ENCODE assay signal across 22 cellular contexts in the genomic region with DNA sequence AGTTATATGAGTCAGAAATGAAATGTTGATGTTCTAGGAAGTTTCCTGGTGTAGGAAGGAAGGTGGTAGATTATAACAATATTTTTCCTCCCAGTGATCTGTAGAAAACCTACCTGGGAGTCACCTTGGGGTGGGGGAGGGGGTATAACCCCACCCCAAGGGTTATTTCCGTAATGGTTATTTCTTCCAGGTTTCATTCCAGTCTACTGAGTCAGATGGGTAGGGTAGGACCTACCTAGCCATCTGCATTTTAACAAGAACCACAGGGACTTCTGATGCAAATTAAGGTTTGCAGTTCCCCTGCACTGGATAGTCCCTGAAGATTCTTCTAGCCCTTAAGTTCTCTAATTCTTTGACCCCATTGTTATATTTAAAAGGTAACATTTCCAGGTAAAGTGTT.
DNase-seq lines count a peak whose midpoint lies in the region; ATAC-seq, FAIRE-seq and TF ChIP-seq lines count a peak whose summit lies in the region.
"Had no signal": no experiment of that assay in that cellular context is flagged by ENCODE, and none has a peak within 500 bp of the region (broad histone marks: within the 10 kb centered on the region; RNA-seq: fewer than 3 reads in every experiment).

No MANE protein-coding gene starts in this region.

- POLR2A ChIA-PET in HCT116 (lab: Charles Lee) = no interaction called here
- POLR2A ChIA-PET in PC-3 (lab: Charles Lee; ENCODE audit: unreplicated experiment) = no interaction called here

- H3K36me3 Mint-ChIP-seq in activated T-helper 17 cell treated with anti-CD3 and anti-CD28 coated beads, Interleukin-2, amount 50 U/mL, for 72 hours (ENCODE audit: low read depth) = no peaks in the 10 kb centered on the region
- no peaks in the 10 kb centered on the region for H3K36me3 Mint-ChIP-seq in Calu3 (ENCODE audit: insufficient read depth, unreplicated experiment)

- BruUV-seq in HCT116 (replicated peaks; lab: Mats Ljungman, UMichigan) = no TSS peak
- BruUV-seq in PC-3 (replicated peaks; lab: Mats Ljungman, UMichigan) = no TSS peak
- BruUV-seq in Calu3 (replicated peaks; lab: Mats Ljungman, UMichigan) = no TSS peak

- H2AFZ ChIP-seq in HCT116 (ENCODE audit: low read depth, low read length, poor library complexity, severe bottlenecking) = peak overlapping the region; percentile 86
- H2AFZ ChIP-seq in PC-3 (ENCODE audit: low read length) = no peak overlapping the region
- H2AFZ ChIP-seq in keratinocyte (ENCODE audit: control insufficient read depth, low read length) = no peak overlapping the region

- no peaks in the 10 kb centered on the region; the same call in 1 of the 2 replicates for H3K9me2 ChIP-seq in HCT116 (ENCODE audit: insufficient read depth)
- no peaks in the 10 kb centered on the region for H3K9me2 ChIP-seq in PC-3 (replicated peaks; ENCODE audit: low read length)

- intact Hi-C loops in HCT116 (cut with micrococcal nuclease) = no loop called here
- intact Hi-C loops in PC-3 (cut with micrococcal nuclease) = no loop called here
- intact Hi-C loops in Calu3 (cut with micrococcal nuclease; ENCODE audit: unreplicated experiment) = no loop called here

- no peak overlapping the region for H3K4me3 Mint-ChIP-seq in activated T-helper 17 cell treated with anti-CD3 and anti-CD28 coated beads, Interleukin-2, amount 50 U/mL, for 72 hours
- no peak overlapping the region for H3K4me3 Mint-ChIP-seq in Calu3 (ENCODE audit: low read depth, unreplicated experiment)
- H3K4me3 Mint-ChIP-seq: B cell; CD4-positive, alpha-beta memory T cell; HFFc6 had no signal

- RAD21 ChIA-PET in HCT116 (lab: Charles Lee; ENCODE audit: low non-redundant PET in 1 of 2, low total read pairs in 2 of 2, uncharacterized antibody in 2 of 2, unreplicated experiment in 2 of 2) = no interaction called here

- H3K9me3 ChIP-seq in HCT116 (ENCODE audit: control insufficient read depth in 1 of 2, insufficient read depth in 1 of 2, low read depth in 1 of 2, low read length in 2 of 2) (no peaks in the 10 kb centered on the region), PC-3 (ENCODE audit: low read length) (no peaks in the 10 kb centered on the region), keratinocyte (ENCODE audit: control insufficient read depth, low read depth, low read length) (no peaks in the 10 kb centered on the region)
- H3K9me3 ChIP-seq: HAP-1 had no signal

- no peaks in the 10 kb centered on the region for H3K9me1 ChIP-seq in keratinocyte (ENCODE audit: control insufficient read depth, extremely low read depth, insufficient read depth, low read length)

- H3K79me2 ChIP-seq in HCT116 (ENCODE audit: insufficient read depth, low read length) (no peaks in the 10 kb centered on the region), PC-3 (ENCODE audit: low read length) (no peaks in the 10 kb centered on the region), keratinocyte (ENCODE audit: control insufficient read depth, insufficient read depth, low read length) (no peaks in the 10 kb centered on the region)

- peaks cover 6% of the 10 kb centered on the region for H3K4me1 Mint-ChIP-seq in activated T-helper 17 cell treated with anti-CD3 and anti-CD28 coated beads, Interleukin-2, amount 50 U/mL, for 72 hours
- H3K4me1 Mint-ChIP-seq in Calu3 (ENCODE audit: low read depth, unreplicated experiment) = no peaks in the 10 kb centered on the region

- H3F3A ChIP-seq in PC-3 (ENCODE audit: low read length, unreplicated experiment) = no peaks in the 10 kb centered on the region

- CTCF ChIA-PET in HCT116 (lab: Charles Lee) (no interaction called here), PC-3 (lab: Charles Lee) (interaction anchor here (0.6 kb wide), 1 partner anchor 259 kb away, joined by 5 read pairs; no protein-coding TSS in a partner anchor), Calu3 (lab: Charles Lee) (no interaction called here)

- H3K9ac ChIP-seq in HCT116 (ENCODE audit: low read length) (no peak overlapping the region), PC-3 (ENCODE audit: low read length) (no peak overlapping the region), keratinocyte (ENCODE audit: control insufficient read depth, extremely low read depth, insufficient read depth, low read length) (no peak overlapping the region)

- TF ChIP-seq RAD21 in HCT116 (IDR thresholded peaks at IDR 0.05; ENCODE audit: low read depth) = no peak

- FAIRE-seq in keratinocyte (lab: Jason Lieb, UNC) = peak; percentile 51
- FAIRE-seq: D721Med, GM19239, H1 had no signal

- dilution Hi-C loops in keratinocyte (cut with MboI; ENCODE audit: extremely low pct_ligation_motif_present, low sequenced_read_pairs) = no loop called here

- TF ChIP-seq POLR2A in HCT116 (IDR thresholded peaks at IDR 0.05; ENCODE audit: borderline replicate concordance, extremely low read depth, insufficient read depth, insufficient read length) = no peak

- H3K4me1 ChIP-seq in HCT116 (ENCODE audit: control insufficient read depth in 1 of 2, insufficient read depth in 2 of 2, low read length in 2 of 2) (peaks cover 11 to 20% of the 10 kb centered on the region in 2 experiments; a peak in 3 of 4 replicates), PC-3 (ENCODE audit: insufficient read depth, low read length) (peaks cover 4% of the 10 kb centered on the region; the same call in 1 of the 2 replicates), keratinocyte (ENCODE audit: control insufficient read depth, extremely low read depth, insufficient read depth, low read length) (peaks cover 14% of the 10 kb centered on the region)
- H3K4me1 ChIP-seq: HAP-1 had no signal

- DNase-seq in HCT116 (ENCODE audit: low read depth, low spot score) (peak; percentile 15), PC-3 (peak; percentile 34), epithelial cell of esophagus (ENCODE audit: low read depth) (peak; percentile 46), keratinocyte (ENCODE audit: low read depth, low spot score) (peak; percentile 21), Ammon's horn (ENCODE audit: low spot score) (no peak), Calu3 (no peak), NOMO-1 treated with dmso at 0.1 percent for 144 hours (lab: John Stamatoyannopoulos, UW; ENCODE audit: unreplicated experiment) (no peak)
- DNase-seq: ACHN; CD4-positive, alpha-beta memory T cell; DMS153; DMS79 treated with DMSO at 0.1 percent for 48 hours; EL; GDM1; HFFc6; IMR-90 had no signal

- TF ChIP-seq CTCF in HCT116 (IDR thresholded peaks at IDR 0.05 in 2 of 3, conservative IDR thresholded peaks at IDR 0.05 in 1 of 3; ENCODE audit: borderline replicate concordance in 1 of 3, insufficient read depth in 1 of 3, low read depth in 2 of 3, low read length in 2 of 3) (no peak), PC-3 (conservative IDR thresholded peaks at IDR 0.05; ENCODE audit: low read depth, low read length) (no peak), epithelial cell of esophagus (IDR thresholded peaks at IDR 0.05; ENCODE audit: insufficient read depth, low read depth, low read length, missing control alignments) (no peak), keratinocyte (optimal IDR thresholded peaks at IDR 0.05 in 1 of 3, IDR thresholded peaks at IDR 0.05 in 1 of 3, conservative IDR thresholded peaks at IDR 0.05 in 1 of 3; ENCODE audit: extremely low read depth in 1 of 3, insufficient read depth in 2 of 3, low read length in 3 of 3) (no peak), Calu3 (IDR thresholded peaks at IDR 0.05; ENCODE audit: unreplicated experiment) (no peak)

- H3K27ac Mint-ChIP-seq in activated T-helper 17 cell treated with anti-CD3 and anti-CD28 coated beads, Interleukin-2, amount 50 U/mL, for 72 hours = no peak overlapping the region
- H3K27ac Mint-ChIP-seq in Calu3 (ENCODE audit: unreplicated experiment) = no peak overlapping the region
- H3K27ac Mint-ChIP-seq: B cell, HFFc6 had no signal

- H3K27me3 ChIP-seq in HCT116 (ENCODE audit: insufficient read depth, low read length) (no peaks in the 10 kb centered on the region), PC-3 (ENCODE audit: low read length) (no peaks in the 10 kb centered on the region), keratinocyte (ENCODE audit: control insufficient read depth, extremely low read depth, insufficient read depth, low read length) (no peaks in the 10 kb centered on the region)

- H4K20me1 ChIP-seq in HCT116 (ENCODE audit: insufficient read depth) = no peaks in the 10 kb centered on the region
- H4K20me1 ChIP-seq in PC-3 (ENCODE audit: low read length) = no peaks in the 10 kb centered on the region
- no peaks in the 10 kb centered on the region for H4K20me1 ChIP-seq in keratinocyte (ENCODE audit: control insufficient read depth, extremely low read depth, insufficient read depth, low read length)

- H3K36me3 ChIP-seq in HCT116 (ENCODE audit: control insufficient read depth in 1 of 2, insufficient read depth in 2 of 2, low read length in 2 of 2) (no peaks in the 10 kb centered on the region), PC-3 (ENCODE audit: low read depth, low read length) (no peaks in the 10 kb centered on the region), keratinocyte (ENCODE audit: control insufficient read depth in 2 of 2, extremely low read depth in 1 of 2, insufficient read depth in 2 of 2, low read length in 2 of 2) (no peaks in the 10 kb centered on the region)
- H3K36me3 ChIP-seq: HAP-1 had no signal

- H3K4me2 ChIP-seq in HCT116 (ENCODE audit: low read length) = peak overlapping the region; percentile 61
- no peak overlapping the region for H3K4me2 ChIP-seq in PC-3 (ENCODE audit: low read length)
- H3K4me2 ChIP-seq in keratinocyte (ENCODE audit: control insufficient read depth, extremely low read depth, insufficient read depth, low read depth, low read length) = no peak overlapping the region

- ATAC-seq in HCT116 = peak; percentile 77
- no peak for ATAC-seq in PC-3
- no peak for ATAC-seq in activated T-helper 17 cell treated with anti-CD3 and anti-CD28 coated beads, Interleukin-2, amount 50 U/mL, for 72 hours (replicated peaks)

- H3K27me3 Mint-ChIP-seq in activated T-helper 17 cell treated with anti-CD3 and anti-CD28 coated beads, Interleukin-2, amount 50 U/mL, for 72 hours = no peaks in the 10 kb centered on the region
- no peaks in the 10 kb centered on the region for H3K27me3 Mint-ChIP-seq in Calu3 (ENCODE audit: unreplicated experiment)
- H3K27me3 Mint-ChIP-seq: B cell; CD4-positive, alpha-beta memory T cell had no signal

- H3K27ac ChIP-seq in HCT116 (ENCODE audit: low read depth, low read length) = no peak overlapping the region
- no peak overlapping the region for H3K27ac ChIP-seq in PC-3 (ENCODE audit: low read length)
- no peak overlapping the region for H3K27ac ChIP-seq in keratinocyte (ENCODE audit: control insufficient read depth, insufficient read depth, low read length)
- H3K27ac ChIP-seq: C4-2B had no signal

- H3K9me3 Mint-ChIP-seq in activated T-helper 17 cell treated with anti-CD3 and anti-CD28 coated beads, Interleukin-2, amount 50 U/mL, for 72 hours = no peaks in the 10 kb centered on the region
- H3K9me3 Mint-ChIP-seq in Calu3 (ENCODE audit: low read depth, unreplicated experiment) = no peaks in the 10 kb centered on the region
- H3K9me3 Mint-ChIP-seq: HFFc6 had no signal

- H3K4me3 ChIP-seq in HCT116 (replicated peaks in 1 of 2; ENCODE audit: low read depth in 1 of 2, low read length in 2 of 2) (peak overlapping the region in 1 of 2 experiments; percentile 32; a peak in 1 of 4 replicates), PC-3 (ENCODE audit: low read length) (no peak overlapping the region), epithelial cell of esophagus (ENCODE audit: low read length) (no peak overlapping the region), keratinocyte (ENCODE audit: control insufficient read depth in 2 of 3, extremely low read depth in 1 of 3, insufficient read depth in 2 of 3, low read depth in 1 of 3, low read length in 3 of 3) (no peak overlapping the region)
- H3K4me3 ChIP-seq: HAP-1 had no signal

Comparison
In these comparisons a context has a peak if more than half of its experiments do, and no peak if none do; other contexts are left out.
1. DNase-seq: peak in HCT116 (single experiment), PC-3 (single experiment), epithelial cell of esophagus (single experiment) and keratinocyte (single experiment); none in Ammon's horn (single experiment), Calu3 (single experiment) and NOMO-1 treated with dmso at 0.1 percent for 144 hours (single experiment).